11 cellular contexts compared by ENCODE assay signal in the genomic region with DNA sequence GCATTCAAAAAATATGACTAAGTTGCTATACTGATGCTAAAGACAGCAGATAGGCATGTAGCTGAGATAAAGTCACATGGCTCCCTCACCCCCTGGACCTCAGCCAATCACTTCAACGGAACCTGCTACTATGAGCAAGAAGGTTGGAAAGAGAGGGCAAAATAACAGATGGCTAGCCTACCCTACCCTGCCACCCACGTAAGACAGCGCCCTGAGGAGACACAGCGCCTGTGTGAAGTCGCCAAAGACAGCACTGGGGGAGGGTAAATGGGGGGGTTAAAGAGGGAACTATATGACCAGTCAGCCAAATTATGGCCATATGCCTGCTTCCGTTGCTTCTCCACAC.
DNase-seq lines count a peak whose midpoint lies in the region; ATAC-seq, FAIRE-seq and TF ChIP-seq lines count a peak whose summit lies in the region.
"Had no signal": no experiment of that assay in that cellular context is flagged by ENCODE, and none has a peak within 500 bp of the region (broad histone marks: within the 10 kb centered on the region; RNA-seq: fewer than 3 reads in every experiment).

No MANE protein-coding gene starts in this region.

- no peaks in the 10 kb centered on the region for H3K27me3 Mint-ChIP-seq in activated T-helper 1 cell treated with anti-CD3 and anti-CD28 coated beads, Interleukin-12 subunit alpha, Interleukin-12 subunit beta, Interleukin-2, Interleukin-4 antibody, amounts not matched to agents 30 ng/mL and 10 ng/mL and 1 ng/mL, durations not matched to agents 14 hours and 24 hours and 36 hours (ENCODE audit: insufficient read depth)
- H3K27me3 Mint-ChIP-seq in progenitor cell of endocrine pancreas, result no peaks in the 10 kb centered on the region
- H3K27me3 Mint-ChIP-seq: naive thymus-derived CD8-positive, alpha-beta T cell; stimulated activated memory B cell treated with anti-CD40 and anti-IgM and Interleukin-4, amounts not matched to agents 10 μg/mL and 1 μg/mL and 100 μg/mL, for 72 hours had no signal

- TF ChIP-seq CTCF in progenitor cell of endocrine pancreas (IDR thresholded peaks at IDR 0.05; ENCODE audit: unreplicated experiment), result no peak

- H3K9me3 Mint-ChIP-seq in activated T-helper 1 cell treated with anti-CD3 and anti-CD28 coated beads, Interleukin-12 subunit alpha, Interleukin-12 subunit beta, Interleukin-2, Interleukin-4 antibody, amounts not matched to agents 30 ng/mL and 10 ng/mL and 1 ng/mL, durations not matched to agents 14 hours and 24 hours and 36 hours, result no peaks in the 10 kb centered on the region
- H3K9me3 Mint-ChIP-seq in progenitor cell of endocrine pancreas (ENCODE audit: low read depth), result no peaks in the 10 kb centered on the region
- H3K9me3 Mint-ChIP-seq: naive thymus-derived CD8-positive, alpha-beta T cell; stimulated activated memory B cell treated with anti-CD40 and anti-IgM and Interleukin-4, amounts not matched to agents 10 μg/mL and 1 μg/mL and 100 μg/mL, for 72 hours had no signal

- H3K4me3 Mint-ChIP-seq in activated T-helper 1 cell treated with anti-CD3 and anti-CD28 coated beads, Interleukin-12 subunit alpha, Interleukin-12 subunit beta, Interleukin-2, Interleukin-4 antibody, amounts not matched to agents 30 ng/mL and 10 ng/mL and 1 ng/mL, durations not matched to agents 14 hours and 24 hours and 36 hours, result no peak overlapping the region
- H3K4me3 Mint-ChIP-seq in progenitor cell of endocrine pancreas (ENCODE audit: low read depth), result no peak overlapping the region
- H3K4me3 Mint-ChIP-seq: naive thymus-derived CD8-positive, alpha-beta T cell; stimulated activated memory B cell treated with anti-CD40 and anti-IgM and Interleukin-4, amounts not matched to agents 10 μg/mL and 1 μg/mL and 100 μg/mL, for 72 hours had no signal

- H3K4me1 Mint-ChIP-seq in activated T-helper 1 cell treated with anti-CD3 and anti-CD28 coated beads, Interleukin-12 subunit alpha, Interleukin-12 subunit beta, Interleukin-2, Interleukin-4 antibody, amounts not matched to agents 30 ng/mL and 10 ng/mL and 1 ng/mL, durations not matched to agents 14 hours and 24 hours and 36 hours (ENCODE audit: low read depth), result peaks cover 33% of the 10 kb centered on the region
- H3K4me1 Mint-ChIP-seq in progenitor cell of endocrine pancreas (ENCODE audit: low read depth), result peaks cover 63% of the 10 kb centered on the region

- FAIRE-seq in HTR-8/SVneo (lab: Jason Lieb, UNC), result no peak

- intact Hi-C loops in activated T-helper 1 cell treated with anti-CD3 and anti-CD28 coated beads, Interleukin-12 subunit alpha, Interleukin-12 subunit beta, Interleukin-2, Interleukin-4 antibody, amounts not matched to agents 30 ng/mL and 10 ng/mL and 1 ng/mL, durations not matched to agents 14 hours and 24 hours and 36 hours (cut with micrococcal nuclease), result no loop called here

- no peak for ATAC-seq in GM18907 (IDR thresholded peaks at IDR 0.05; ENCODE audit: unreplicated experiment)
- ATAC-seq: naive thymus-derived CD8-positive, alpha-beta T cell; stimulated activated memory B cell treated with anti-CD40 and anti-IgM and Interleukin-4, amounts not matched to agents 10 μg/mL and 1 μg/mL and 100 μg/mL, for 72 hours had no signal

- DNase-seq in NCI-H2196 (lab: John Stamatoyannopoulos, UW; ENCODE audit: unreplicated experiment) (peak; percentile 25), NCI-H2196 treated with DMSO at 0.1 percent for 48 hours (lab: John Stamatoyannopoulos, UW; ENCODE audit: unreplicated experiment) (no peak), NCI-H1694 treated with DMSO at 0.1 percent for 48 hours (lab: John Stamatoyannopoulos, UW) (peak; percentile 96), progenitor cell of endocrine pancreas (ENCODE audit: low spot score, unreplicated experiment) (no peak), hepatic stellate cell (ENCODE audit: low spot score) (no peak), HTR-8/SVneo (ENCODE audit: insufficient read length, low spot score) (no peak)
- DNase-seq in activated T-helper 1 cell treated with anti-CD3 and anti-CD28 coated beads, Interleukin-12 subunit alpha, Interleukin-12 subunit beta, Interleukin-2, Interleukin-4 antibody, amounts not matched to agents 30 ng/mL and 10 ng/mL and 1 ng/mL, durations not matched to agents 14 hours and 24 hours and 36 hours (ENCODE audit: low spot score), result no peak
- DNase-seq: naive thymus-derived CD8-positive, alpha-beta T cell; T-helper 2 cell had no signal

- peaks cover 9% of the 10 kb centered on the region for H3K36me3 Mint-ChIP-seq in activated T-helper 1 cell treated with anti-CD3 and anti-CD28 coated beads, Interleukin-12 subunit alpha, Interleukin-12 subunit beta, Interleukin-2, Interleukin-4 antibody, amounts not matched to agents 30 ng/mL and 10 ng/mL and 1 ng/mL, durations not matched to agents 14 hours and 24 hours and 36 hours (ENCODE audit: low read depth)
- peaks cover 13% of the 10 kb centered on the region for H3K36me3 Mint-ChIP-seq in progenitor cell of endocrine pancreas (ENCODE audit: insufficient read depth)

- H3K27ac Mint-ChIP-seq in activated T-helper 1 cell treated with anti-CD3 and anti-CD28 coated beads, Interleukin-12 subunit alpha, Interleukin-12 subunit beta, Interleukin-2, Interleukin-4 antibody, amounts not matched to agents 30 ng/mL and 10 ng/mL and 1 ng/mL, durations not matched to agents 14 hours and 24 hours and 36 hours, result peak overlapping the region; percentile 3
- H3K27ac Mint-ChIP-seq in progenitor cell of endocrine pancreas, result peak overlapping the region; percentile 76
- H3K27ac Mint-ChIP-seq: stimulated activated memory B cell treated with anti-CD40 and anti-IgM and Interleukin-4, amounts not matched to agents 10 μg/mL and 1 μg/mL and 100 μg/mL, for 72 hours had no signal

Comparison
In these comparisons a context has a peak if more than half of its experiments do, and no peak if none do; other contexts are left out.
1. DNase-seq: peak in NCI-H2196 (single experiment) and NCI-H1694 treated with DMSO at 0.1 percent for 48 hours (single experiment); none in NCI-H2196 treated with DMSO at 0.1 percent for 48 hours (single experiment), activated T-helper 1 cell treated with anti-CD3 and anti-CD28 coated beads, Interleukin-12 subunit alpha, Interleukin-12 subunit beta, Interleukin-2, Interleukin-4 antibody, amounts not matched to agents 30 ng/mL and 10 ng/mL and 1 ng/mL, durations not matched to agents 14 hours and 24 hours and 36 hours (single experiment), progenitor cell of endocrine pancreas (single experiment), hepatic stellate cell (single experiment) and HTR-8/SVneo (single experiment).